1 cellular context compared by ENCODE assay signal in the genomic region with DNA sequence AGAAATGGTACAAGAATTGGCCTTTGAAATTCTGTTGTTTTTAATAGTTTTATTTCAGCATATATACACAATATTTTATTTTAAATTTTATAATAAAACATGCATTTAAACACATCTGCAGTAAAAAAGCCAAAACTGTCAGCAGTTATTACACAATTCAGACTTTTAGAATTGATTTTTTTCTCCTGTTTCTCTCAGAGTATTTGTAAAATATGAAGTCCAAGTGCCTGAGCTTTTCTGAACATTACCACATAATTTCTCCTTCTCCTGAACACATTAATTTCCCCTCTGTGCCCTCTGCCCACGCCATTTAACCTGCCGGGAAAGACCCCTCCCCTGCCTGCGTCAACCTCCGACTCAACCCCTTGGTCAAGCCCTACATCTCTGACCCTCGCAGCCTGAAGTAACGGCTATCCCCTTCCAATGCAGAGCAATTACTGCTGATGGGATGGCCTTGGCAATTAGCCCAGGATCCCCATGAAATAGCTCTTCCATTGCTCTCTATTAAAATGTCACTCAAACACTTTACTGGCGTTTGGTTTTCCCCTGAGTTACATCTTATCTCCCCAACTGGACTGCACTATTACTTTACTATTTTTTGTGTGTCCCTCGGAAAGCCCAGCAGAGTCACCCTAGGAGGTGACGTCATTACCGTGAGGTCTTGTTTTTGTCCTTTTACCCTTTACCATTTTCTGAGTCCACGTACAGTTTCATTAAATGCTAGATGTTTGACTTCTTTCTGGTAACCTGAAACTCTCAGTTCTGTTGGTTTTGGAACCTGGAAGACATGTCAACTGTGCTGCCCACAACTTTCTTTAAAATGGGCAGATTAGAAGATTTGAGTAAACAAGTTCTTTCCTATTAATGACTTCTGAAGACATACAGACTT.
TF ChIP-seq lines count a peak whose summit lies in the region.

No MANE protein-coding gene starts in this region.

TF ChIP-seq in K562, 482 proteins besides CTCF, POLR2A, EP300 and RAD21 (continued from another document and continues in another):
- TF ChIP-seq, protein P1, sequence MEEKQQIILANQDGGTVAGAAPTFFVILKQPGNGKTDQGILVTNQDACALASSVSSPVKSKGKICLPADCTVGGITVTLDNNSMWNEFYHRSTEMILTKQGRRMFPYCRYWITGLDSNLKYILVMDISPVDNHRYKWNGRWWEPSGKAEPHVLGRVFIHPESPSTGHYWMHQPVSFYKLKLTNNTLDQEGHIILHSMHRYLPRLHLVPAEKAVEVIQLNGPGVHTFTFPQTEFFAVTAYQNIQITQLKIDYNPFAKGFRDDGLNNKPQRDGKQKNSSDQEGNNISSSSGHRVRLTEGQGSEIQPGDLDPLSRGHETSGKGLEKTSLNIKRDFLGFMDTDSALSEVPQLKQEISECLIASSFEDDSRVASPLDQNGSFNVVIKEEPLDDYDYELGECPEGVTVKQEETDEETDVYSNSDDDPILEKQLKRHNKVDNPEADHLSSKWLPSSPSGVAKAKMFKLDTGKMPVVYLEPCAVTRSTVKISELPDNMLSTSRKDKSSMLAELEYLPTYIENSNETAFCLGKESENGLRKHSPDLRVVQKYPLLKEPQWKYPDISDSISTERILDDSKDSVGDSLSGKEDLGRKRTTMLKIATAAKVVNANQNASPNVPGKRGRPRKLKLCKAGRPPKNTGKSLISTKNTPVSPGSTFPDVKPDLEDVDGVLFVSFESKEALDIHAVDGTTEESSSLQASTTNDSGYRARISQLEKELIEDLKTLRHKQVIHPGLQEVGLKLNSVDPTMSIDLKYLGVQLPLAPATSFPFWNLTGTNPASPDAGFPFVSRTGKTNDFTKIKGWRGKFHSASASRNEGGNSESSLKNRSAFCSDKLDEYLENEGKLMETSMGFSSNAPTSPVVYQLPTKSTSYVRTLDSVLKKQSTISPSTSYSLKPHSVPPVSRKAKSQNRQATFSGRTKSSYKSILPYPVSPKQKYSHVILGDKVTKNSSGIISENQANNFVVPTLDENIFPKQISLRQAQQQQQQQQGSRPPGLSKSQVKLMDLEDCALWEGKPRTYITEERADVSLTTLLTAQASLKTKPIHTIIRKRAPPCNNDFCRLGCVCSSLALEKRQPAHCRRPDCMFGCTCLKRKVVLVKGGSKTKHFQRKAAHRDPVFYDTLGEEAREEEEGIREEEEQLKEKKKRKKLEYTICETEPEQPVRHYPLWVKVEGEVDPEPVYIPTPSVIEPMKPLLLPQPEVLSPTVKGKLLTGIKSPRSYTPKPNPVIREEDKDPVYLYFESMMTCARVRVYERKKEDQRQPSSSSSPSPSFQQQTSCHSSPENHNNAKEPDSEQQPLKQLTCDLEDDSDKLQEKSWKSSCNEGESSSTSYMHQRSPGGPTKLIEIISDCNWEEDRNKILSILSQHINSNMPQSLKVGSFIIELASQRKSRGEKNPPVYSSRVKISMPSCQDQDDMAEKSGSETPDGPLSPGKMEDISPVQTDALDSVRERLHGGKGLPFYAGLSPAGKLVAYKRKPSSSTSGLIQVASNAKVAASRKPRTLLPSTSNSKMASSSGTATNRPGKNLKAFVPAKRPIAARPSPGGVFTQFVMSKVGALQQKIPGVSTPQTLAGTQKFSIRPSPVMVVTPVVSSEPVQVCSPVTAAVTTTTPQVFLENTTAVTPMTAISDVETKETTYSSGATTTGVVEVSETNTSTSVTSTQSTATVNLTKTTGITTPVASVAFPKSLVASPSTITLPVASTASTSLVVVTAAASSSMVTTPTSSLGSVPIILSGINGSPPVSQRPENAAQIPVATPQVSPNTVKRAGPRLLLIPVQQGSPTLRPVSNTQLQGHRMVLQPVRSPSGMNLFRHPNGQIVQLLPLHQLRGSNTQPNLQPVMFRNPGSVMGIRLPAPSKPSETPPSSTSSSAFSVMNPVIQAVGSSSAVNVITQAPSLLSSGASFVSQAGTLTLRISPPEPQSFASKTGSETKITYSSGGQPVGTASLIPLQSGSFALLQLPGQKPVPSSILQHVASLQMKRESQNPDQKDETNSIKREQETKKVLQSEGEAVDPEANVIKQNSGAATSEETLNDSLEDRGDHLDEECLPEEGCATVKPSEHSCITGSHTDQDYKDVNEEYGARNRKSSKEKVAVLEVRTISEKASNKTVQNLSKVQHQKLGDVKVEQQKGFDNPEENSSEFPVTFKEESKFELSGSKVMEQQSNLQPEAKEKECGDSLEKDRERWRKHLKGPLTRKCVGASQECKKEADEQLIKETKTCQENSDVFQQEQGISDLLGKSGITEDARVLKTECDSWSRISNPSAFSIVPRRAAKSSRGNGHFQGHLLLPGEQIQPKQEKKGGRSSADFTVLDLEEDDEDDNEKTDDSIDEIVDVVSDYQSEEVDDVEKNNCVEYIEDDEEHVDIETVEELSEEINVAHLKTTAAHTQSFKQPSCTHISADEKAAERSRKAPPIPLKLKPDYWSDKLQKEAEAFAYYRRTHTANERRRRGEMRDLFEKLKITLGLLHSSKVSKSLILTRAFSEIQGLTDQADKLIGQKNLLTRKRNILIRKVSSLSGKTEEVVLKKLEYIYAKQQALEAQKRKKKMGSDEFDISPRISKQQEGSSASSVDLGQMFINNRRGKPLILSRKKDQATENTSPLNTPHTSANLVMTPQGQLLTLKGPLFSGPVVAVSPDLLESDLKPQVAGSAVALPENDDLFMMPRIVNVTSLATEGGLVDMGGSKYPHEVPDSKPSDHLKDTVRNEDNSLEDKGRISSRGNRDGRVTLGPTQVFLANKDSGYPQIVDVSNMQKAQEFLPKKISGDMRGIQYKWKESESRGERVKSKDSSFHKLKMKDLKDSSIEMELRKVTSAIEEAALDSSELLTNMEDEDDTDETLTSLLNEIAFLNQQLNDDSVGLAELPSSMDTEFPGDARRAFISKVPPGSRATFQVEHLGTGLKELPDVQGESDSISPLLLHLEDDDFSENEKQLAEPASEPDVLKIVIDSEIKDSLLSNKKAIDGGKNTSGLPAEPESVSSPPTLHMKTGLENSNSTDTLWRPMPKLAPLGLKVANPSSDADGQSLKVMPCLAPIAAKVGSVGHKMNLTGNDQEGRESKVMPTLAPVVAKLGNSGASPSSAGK (IDR thresholded peaks at IDR 0.05) = no peak
- TF ChIP-seq HBP1 (CRISPR knock-in tag; IDR thresholded peaks at IDR 0.05) = no peak
- TF ChIP-seq CAMTA2 (CRISPR knock-in tag; conservative IDR thresholded peaks at IDR 0.05) = no peak
- no peak for TF ChIP-seq ZNF449 (CRISPR knock-in tag; IDR thresholded peaks at IDR 0.05)
- TF ChIP-seq ZNF740 (CRISPR knock-in tag; IDR thresholded peaks at IDR 0.05) = no peak
- no peak for TF ChIP-seq ZNF740 (tag; IDR thresholded peaks at IDR 0.05)
- TF ChIP-seq ZNF586 (CRISPR knock-in tag; conservative IDR thresholded peaks at IDR 0.05) = no peak
- no peak for TF ChIP-seq HNRNPH1 (optimal IDR thresholded peaks at IDR 0.05; ENCODE audit: low read depth, low read length)
- TF ChIP-seq CHD4 (IDR thresholded peaks at IDR 0.05; ENCODE audit: insufficient read depth, insufficient replicate concordance, low read depth, low read length, poor library complexity, severe bottlenecking) = no peak
- no peak for TF ChIP-seq GABPB2 (CRISPR knock-in tag; conservative IDR thresholded peaks at IDR 0.05)
- TF ChIP-seq, protein P2, sequence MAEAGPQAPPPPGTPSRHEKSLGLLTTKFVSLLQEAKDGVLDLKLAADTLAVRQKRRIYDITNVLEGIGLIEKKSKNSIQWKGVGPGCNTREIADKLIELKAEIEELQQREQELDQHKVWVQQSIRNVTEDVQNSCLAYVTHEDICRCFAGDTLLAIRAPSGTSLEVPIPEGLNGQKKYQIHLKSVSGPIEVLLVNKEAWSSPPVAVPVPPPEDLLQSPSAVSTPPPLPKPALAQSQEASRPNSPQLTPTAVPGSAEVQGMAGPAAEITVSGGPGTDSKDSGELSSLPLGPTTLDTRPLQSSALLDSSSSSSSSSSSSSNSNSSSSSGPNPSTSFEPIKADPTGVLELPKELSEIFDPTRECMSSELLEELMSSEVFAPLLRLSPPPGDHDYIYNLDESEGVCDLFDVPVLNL (CRISPR knock-in tag; IDR thresholded peaks at IDR 0.05; ENCODE audit: low read depth) = no peak
- TF ChIP-seq HMBOX1 (IDR thresholded peaks at IDR 0.05) = no peak
- no peak for TF ChIP-seq HCFC1 (IDR thresholded peaks at IDR 0.05; ENCODE audit: low read depth, low read length)
- TF ChIP-seq HDGF (IDR thresholded peaks at IDR 0.05) = no peak
- TF ChIP-seq SAP30 (IDR thresholded peaks at IDR 0.05; ENCODE audit: borderline replicate concordance, insufficient read depth, low read depth, low read length, poor library complexity, severe bottlenecking) = no peak
- TF ChIP-seq TBP (optimal IDR thresholded peaks at IDR 0.05; ENCODE audit: low read depth, low read length) = no peak
- peak; percentile 71; the same call in 1 of the 2 replicates for TF ChIP-seq BCOR (IDR thresholded peaks at IDR 0.05)
- no peak for TF ChIP-seq ARNT (IDR thresholded peaks at IDR 0.05)
- no peak for TF ChIP-seq NR4A1 (CRISPR knock-in tag; IDR thresholded peaks at IDR 0.05)
- TF ChIP-seq NR4A1 (tag; IDR thresholded peaks at IDR 0.05) = no peak
- 0 out of 4 replicates have a peak, but pooled peaks of 1 of the 2 experiments have one; percentile 11 for TF ChIP-seq NONO (IDR thresholded peaks at IDR 0.05; ENCODE audit: low read depth in 2 of 2, low read length in 1 of 2)
- TF ChIP-seq, protein P3, sequence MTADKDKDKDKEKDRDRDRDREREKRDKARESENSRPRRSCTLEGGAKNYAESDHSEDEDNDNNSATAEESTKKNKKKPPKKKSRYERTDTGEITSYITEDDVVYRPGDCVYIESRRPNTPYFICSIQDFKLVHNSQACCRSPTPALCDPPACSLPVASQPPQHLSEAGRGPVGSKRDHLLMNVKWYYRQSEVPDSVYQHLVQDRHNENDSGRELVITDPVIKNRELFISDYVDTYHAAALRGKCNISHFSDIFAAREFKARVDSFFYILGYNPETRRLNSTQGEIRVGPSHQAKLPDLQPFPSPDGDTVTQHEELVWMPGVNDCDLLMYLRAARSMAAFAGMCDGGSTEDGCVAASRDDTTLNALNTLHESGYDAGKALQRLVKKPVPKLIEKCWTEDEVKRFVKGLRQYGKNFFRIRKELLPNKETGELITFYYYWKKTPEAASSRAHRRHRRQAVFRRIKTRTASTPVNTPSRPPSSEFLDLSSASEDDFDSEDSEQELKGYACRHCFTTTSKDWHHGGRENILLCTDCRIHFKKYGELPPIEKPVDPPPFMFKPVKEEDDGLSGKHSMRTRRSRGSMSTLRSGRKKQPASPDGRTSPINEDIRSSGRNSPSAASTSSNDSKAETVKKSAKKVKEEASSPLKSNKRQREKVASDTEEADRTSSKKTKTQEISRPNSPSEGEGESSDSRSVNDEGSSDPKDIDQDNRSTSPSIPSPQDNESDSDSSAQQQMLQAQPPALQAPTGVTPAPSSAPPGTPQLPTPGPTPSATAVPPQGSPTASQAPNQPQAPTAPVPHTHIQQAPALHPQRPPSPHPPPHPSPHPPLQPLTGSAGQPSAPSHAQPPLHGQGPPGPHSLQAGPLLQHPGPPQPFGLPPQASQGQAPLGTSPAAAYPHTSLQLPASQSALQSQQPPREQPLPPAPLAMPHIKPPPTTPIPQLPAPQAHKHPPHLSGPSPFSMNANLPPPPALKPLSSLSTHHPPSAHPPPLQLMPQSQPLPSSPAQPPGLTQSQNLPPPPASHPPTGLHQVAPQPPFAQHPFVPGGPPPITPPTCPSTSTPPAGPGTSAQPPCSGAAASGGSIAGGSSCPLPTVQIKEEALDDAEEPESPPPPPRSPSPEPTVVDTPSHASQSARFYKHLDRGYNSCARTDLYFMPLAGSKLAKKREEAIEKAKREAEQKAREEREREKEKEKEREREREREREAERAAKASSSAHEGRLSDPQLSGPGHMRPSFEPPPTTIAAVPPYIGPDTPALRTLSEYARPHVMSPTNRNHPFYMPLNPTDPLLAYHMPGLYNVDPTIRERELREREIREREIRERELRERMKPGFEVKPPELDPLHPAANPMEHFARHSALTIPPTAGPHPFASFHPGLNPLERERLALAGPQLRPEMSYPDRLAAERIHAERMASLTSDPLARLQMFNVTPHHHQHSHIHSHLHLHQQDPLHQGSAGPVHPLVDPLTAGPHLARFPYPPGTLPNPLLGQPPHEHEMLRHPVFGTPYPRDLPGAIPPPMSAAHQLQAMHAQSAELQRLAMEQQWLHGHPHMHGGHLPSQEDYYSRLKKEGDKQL (CRISPR knock-in tag; IDR thresholded peaks at IDR 0.05; ENCODE audit: borderline replicate concordance) = no peak
- TF ChIP-seq ZFP36 (IDR thresholded peaks at IDR 0.05; ENCODE audit: low read depth, low read length, partially characterized antibody) = no peak
- no peak for TF ChIP-seq ZNF347 (CRISPR knock-in tag; IDR thresholded peaks at IDR 0.05; ENCODE audit: low read depth)
- no peak for TF ChIP-seq PML (IDR thresholded peaks at IDR 0.05; ENCODE audit: low read length)
- TF ChIP-seq FIP1L1 (IDR thresholded peaks at IDR 0.05; ENCODE audit: low read depth, low read length, poor library complexity, severe bottlenecking) = no peak
- no peak for TF ChIP-seq PYGO2 (tag; IDR thresholded peaks at IDR 0.05)
